Comparison of ENCODE assay signal across 19 cellular contexts in the genomic region with DNA sequence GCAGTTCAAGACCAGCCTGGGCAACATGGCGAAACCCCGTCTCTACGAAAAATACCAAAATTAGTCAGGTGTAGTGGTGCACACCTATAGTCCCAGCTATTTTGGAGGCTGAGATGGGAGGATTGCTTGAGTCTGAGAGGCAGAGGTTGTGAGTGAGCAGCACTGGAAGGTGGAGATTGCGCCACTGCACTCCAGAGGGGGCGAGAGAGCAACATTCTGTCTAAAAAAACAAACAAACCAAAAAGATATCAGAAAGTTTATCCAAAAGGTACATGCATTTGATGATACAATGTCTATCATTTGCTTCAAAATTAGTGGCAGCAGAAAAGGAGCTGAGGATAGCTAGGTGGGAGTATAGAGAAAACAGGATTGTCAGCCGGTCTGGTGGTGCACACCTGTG.
DNase-seq lines count a peak whose midpoint lies in the region; ATAC-seq and TF ChIP-seq lines count a peak whose summit lies in the region.
"Had no signal": no experiment of that assay in that cellular context is flagged by ENCODE, and none has a peak within 500 bp of the region (broad histone marks: within the 10 kb centered on the region; RNA-seq: fewer than 3 reads in every experiment).

No MANE protein-coding gene starts in this region.

- H3K9me3 ChIP-seq in DOHH2 (ENCODE audit: control insufficient read depth, insufficient read depth, low read length): no peaks in the 10 kb centered on the region
- no peaks in the 10 kb centered on the region for H3K9me3 ChIP-seq in Loucy (ENCODE audit: insufficient read depth, low read depth, low read length)

- H3K9ac ChIP-seq in Loucy (ENCODE audit: low read depth, low read length, poor library complexity, severe bottlenecking): no peak overlapping the region

- H3K27me3 ChIP-seq in DOHH2 (ENCODE audit: control insufficient read depth, low read length): peaks cover 4% of the 10 kb centered on the region; the same call in 1 of the 2 replicates
- no peaks in the 10 kb centered on the region for H3K27me3 ChIP-seq in Loucy (ENCODE audit: insufficient read depth, low read length, poor library complexity, severe bottlenecking)

- no peak for DNase-seq in choroid plexus epithelial cell (ENCODE audit: low read depth)
- no peak for DNase-seq in SIG-M5 treated with dmso at 0.1 percent for 504 hours (lab: John Stamatoyannopoulos, UW; ENCODE audit: unreplicated experiment)
- no peak for DNase-seq in KBM-7
- DNase-seq in NK-92 (lab: John Stamatoyannopoulos, UW; ENCODE audit: unreplicated experiment): no peak
- DNase-seq: activated CD8-positive, alpha-beta memory T cell treated with anti-CD3 and anti-CD28 coated beads for 24 hours; activated naive CD4-positive, alpha-beta T cell treated with anti-CD3 and anti-CD28 coated beads for 36 hours; activated T-cell treated with anti-CD3 and anti-CD28 coated beads, Interleukin-2, amount 50 U/mL, for 4 hours; amniotic stem cell; CD4-positive, CD25-positive, alpha-beta regulatory T cell; DMS53; foreskin fibroblast; NCI-H1417 treated with DMSO at 0.1 percent for 48 hours; NCI-H2107; NCI-H510A; SW 1271 had no signal

- no peaks in the 10 kb centered on the region for H4K20me1 ChIP-seq in DOHH2 (ENCODE audit: control insufficient read depth, insufficient read depth, low read depth, low read length)
- H4K20me1 ChIP-seq in Loucy (ENCODE audit: insufficient read depth, low read length, poor library complexity, severe bottlenecking): no peaks in the 10 kb centered on the region

- no peaks in the 10 kb centered on the region for H3K4me1 ChIP-seq in DOHH2 (ENCODE audit: control insufficient read depth, low read length)
- H3K4me1 ChIP-seq in Loucy (ENCODE audit: insufficient read depth, low read length, poor library complexity, severe bottlenecking): peaks cover 7% of the 10 kb centered on the region

- H3K4me3 ChIP-seq in DOHH2 (ENCODE audit: low read length) (no peak overlapping the region), Loucy (ENCODE audit: low read length, poor library complexity, severe bottlenecking) (no peak overlapping the region), choroid plexus epithelial cell (ENCODE audit: low read depth, low read length) (no peak overlapping the region)

- H2AFZ ChIP-seq in Loucy (ENCODE audit: low read length): no peak overlapping the region

- no peaks in the 10 kb centered on the region for H3F3A ChIP-seq in DOHH2 (ENCODE audit: control insufficient read depth, insufficient read depth)
- H3F3A ChIP-seq in Loucy (ENCODE audit: low read depth): no peaks in the 10 kb centered on the region

- H3K79me2 ChIP-seq in DOHH2 (ENCODE audit: control insufficient read depth, low read length) (no peaks in the 10 kb centered on the region), Loucy (ENCODE audit: insufficient read depth, low read length) (no peaks in the 10 kb centered on the region)

- H3K36me3 ChIP-seq in DOHH2 (ENCODE audit: control insufficient read depth, low read length) (no peaks in the 10 kb centered on the region), Loucy (ENCODE audit: insufficient read depth, low read length) (no peaks in the 10 kb centered on the region)

- TF ChIP-seq CTCF in 22Rv1 (IDR thresholded peaks at IDR 0.05): peak; percentile 48
- TF ChIP-seq CTCF in DOHH2 (IDR thresholded peaks at IDR 0.05; ENCODE audit: low read depth, low read length, poor library complexity, severe bottlenecking): peak; percentile 30
- TF ChIP-seq CTCF in Loucy (conservative IDR thresholded peaks at IDR 0.05; ENCODE audit: low read length): peak; percentile 45
- TF ChIP-seq CTCF in choroid plexus epithelial cell (conservative IDR thresholded peaks at IDR 0.05; ENCODE audit: low read depth, low read length): peak; percentile 19

- H3K4me2 ChIP-seq in DOHH2 (ENCODE audit: low read length) (no peak overlapping the region), Loucy (ENCODE audit: low read depth, low read length, poor library complexity, severe bottlenecking) (no peak overlapping the region)

- H3K27ac ChIP-seq in 22Rv1: no peak overlapping the region
- no peak overlapping the region for H3K27ac ChIP-seq in DOHH2 (ENCODE audit: low read depth, low read length)

- no peaks in the 10 kb centered on the region for H3K9me2 ChIP-seq in DOHH2 (replicated peaks; ENCODE audit: control insufficient read depth, low read length)
- no peaks in the 10 kb centered on the region for H3K9me2 ChIP-seq in Loucy (replicated peaks; ENCODE audit: low read depth, low read length)

- ATAC-seq in GM21381 (IDR thresholded peaks at IDR 0.05; ENCODE audit: unreplicated experiment): no peak
- ATAC-seq: activated T-cell treated with anti-CD3 and anti-CD28 coated beads, Interleukin-2, amount 50 U/mL, for 4 hours had no signal

- in situ Hi-C loops in KBM-7 (cut with MboI; ENCODE audit: low pct_unique_long_range_greater_than_20kb, low sequenced_read_pairs): no loop called here
